In the genomic region with DNA sequence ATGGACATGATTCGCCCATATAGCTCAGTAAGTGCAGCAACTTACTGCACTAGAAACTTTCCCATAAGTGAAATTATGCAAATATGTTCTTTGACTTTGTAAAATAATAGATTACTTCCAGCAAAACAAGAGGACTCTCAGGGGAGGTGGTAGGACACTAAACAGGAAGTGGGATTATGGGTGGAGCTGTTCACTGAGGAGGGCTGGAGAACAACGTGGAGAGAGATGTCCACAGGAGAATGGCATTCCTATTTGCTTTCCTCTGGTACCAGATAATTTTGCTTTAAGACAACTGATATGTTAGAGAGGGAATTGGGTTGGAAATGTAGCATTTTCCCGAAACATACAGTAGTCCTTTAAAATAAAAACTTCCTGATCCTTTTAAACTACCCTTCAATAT, we compare ENCODE assay signal across 17 cellular contexts. TPM values are rescaled to one million over a fixed set of nuclear protein-coding genes. Genes with fewer than 3 reads are reported as not detected.
DNase-seq lines count a peak whose midpoint lies in the region; ATAC-seq, FAIRE-seq and TF ChIP-seq lines count a peak whose summit lies in the region.
"Had no signal": no experiment of that assay in that cellular context is flagged by ENCODE, and none has a peak within 500 bp of the region (broad histone marks: within the 10 kb centered on the region; RNA-seq: fewer than 3 reads in every experiment).

No MANE protein-coding gene starts in this region.

- peak overlapping the region; percentile 68; the same call in 1 of the 2 replicates for H3K4me2 ChIP-seq in K562 (ENCODE audit: insufficient read depth, low read length)
- H3K4me2 ChIP-seq: BLaER1 had no signal

- ATAC-seq in K562 (no peak), gastrocnemius medialis (no peak), HG03280 (IDR thresholded peaks at IDR 0.05; ENCODE audit: unreplicated experiment) (no peak), pancreas (no peak)

- TF ChIP-seq CTCF in K562 (IDR thresholded peaks at IDR 0.05 in 2 of 3, conservative IDR thresholded peaks at IDR 0.05 in 1 of 3; ENCODE audit: insufficient read depth in 2 of 3, low read depth in 1 of 3, low read length in 3 of 3) (no peak), gastrocnemius medialis (IDR thresholded peaks at IDR 0.05 in 4 of 5, conservative IDR thresholded peaks at IDR 0.05 in 1 of 5) (no peak), pancreas (IDR thresholded peaks at IDR 0.05) (no peak)

- BruUV-seq in K562 (replicated peaks; lab: Mats Ljungman, UMichigan): no TSS peak

- POLR2A ChIA-PET in K562 (lab: Yijun Ruan, JAX): interaction anchor here (0.7 to 1.3 kb wide), 2 partner anchors 9 to 133 kb away, joined by 3 to 4 read pairs; no protein-coding TSS in a partner anchor

- H3K36me3 ChIP-seq in K562 (ENCODE audit: control insufficient read depth, insufficient read depth, low read length) (peaks cover 7% of the 10 kb centered on the region; the same call in 2 of the 3 replicates), gastrocnemius medialis (peaks cover 0 to 13% of the 10 kb centered on the region in 2 donors), pancreas (no peaks in the 10 kb centered on the region)
- H3K36me3 ChIP-seq: BLaER1 had no signal

- peak overlapping the region; percentile 73 for H2AFZ ChIP-seq in K562 (ENCODE audit: low read depth, low read length)

- H3K4me1 ChIP-seq in K562 (replicated peaks in 1 of 2; ENCODE audit: control insufficient read depth in 2 of 2, insufficient read depth in 2 of 2, low read length in 2 of 2) (peaks cover 14 to 15% of the 10 kb centered on the region in 2 experiments; a peak in 4 of 5 replicates), gastrocnemius medialis (peaks cover 32 to 38% of the 10 kb centered on the region in 2 donors), pancreas (peaks cover 0 to 7% (median 5%) of the 10 kb centered on the region in 3 donors)
- H3K4me1 ChIP-seq: BLaER1 had no signal

- intact Hi-C loops in K562 (cut with micrococcal nuclease) (loop anchor here (10.0 kb wide), 2 partner anchors 108 to 608 kb away; no protein-coding TSS in a partner anchor), gastrocnemius medialis (cut with DNase I; ENCODE audit: low total_unique reads) (loop anchor here (10.0 kb wide), 1 partner anchor 428 kb away; no protein-coding TSS in a partner anchor), pancreas (cut with DNase I) (loop anchor here in 1 of 3 donors (10.0 kb wide), 1 partner anchor 138 kb away; no protein-coding TSS in a partner anchor)

- FAIRE-seq in K562 (lab: Jason Lieb, UNC) (no peak), pancreas (lab: Jason Lieb, UNC) (no peak)
- FAIRE-seq: H1 had no signal

- no peak for TF ChIP-seq EP300 in K562 (IDR thresholded peaks at IDR 0.05; ENCODE audit: low read length)

- in situ Hi-C loops in K562 (cut with MboI) (loop anchor here (25.0 kb wide), 1 partner anchor 605 kb away; no protein-coding TSS in a partner anchor), gastrocnemius medialis (cut with MboI; ENCODE audit: low sequenced_read_pairs in 4 of 4) (loop anchor here (10.0 to 25.0 kb wide), 4 partner anchors 105 to 608 kb away; partner anchors contain the start of gene HDDC2 (in 1 of the 4))

- H3K9me3 ChIP-seq in K562 (replicated peaks; ENCODE audit: control insufficient read depth, insufficient read depth, low read depth, low read length) (peaks cover 7% of the 10 kb centered on the region; the same call in 1 of the 2 replicates), gastrocnemius medialis (no peaks in the 10 kb centered on the region), pancreas (no peaks in the 10 kb centered on the region)

- no peaks in the 10 kb centered on the region for H3K27me3 ChIP-seq in K562 (ENCODE audit: control insufficient read depth in 2 of 2, insufficient read depth in 2 of 2, low read length in 2 of 2)
- H3K27me3 ChIP-seq in gastrocnemius medialis: no peaks in the 10 kb centered on the region
- no peaks in the 10 kb centered on the region for H3K27me3 ChIP-seq in pancreas

- H3K79me2 ChIP-seq in K562 (ENCODE audit: control insufficient read depth, insufficient read depth, low read length): peaks cover 31% of the 10 kb centered on the region

- DNase-seq in EH (ENCODE audit: low read depth) (peak; percentile 20), NCI-H69 (lab: John Stamatoyannopoulos, UW) (peak; percentile 23), K562 (ENCODE audit: extremely low read depth in 1 of 4, low spot score in 3 of 4) (peak in 2 of 4 experiments; percentile 36 to 38), gastrocnemius medialis (no peak), pancreas (no peak), HUDEP-2 (lab: John Stamatoyannopoulos, UW; ENCODE audit: unreplicated experiment in 76 of 76) (no peak)
- DNase-seq: ACHN; AML-193; CD4-positive, alpha-beta memory T cell; DMS153; DMS79; GF-D8; H9 had no signal

- H3K4me3 ChIP-seq in K562: no peak overlapping the region
- no peak overlapping the region for H3K4me3 ChIP-seq in gastrocnemius medialis
- no peak overlapping the region for H3K4me3 ChIP-seq in pancreas
- H3K4me3 ChIP-seq: BLaER1 had no signal

- peak overlapping the region; percentile 49; the same call in 2 of the 3 replicates for H3K27ac ChIP-seq in K562 (ENCODE audit: extremely low read depth, low read depth, low read length)
- H3K27ac ChIP-seq in gastrocnemius medialis: peak overlapping the region in 3 of 4 donors; percentile 12 to 93 (median 89)
- H3K27ac ChIP-seq in pancreas: no peak overlapping the region
- H3K27ac ChIP-seq: BLaER1 had no signal

- WGBS in K562 (ENCODE audit: insufficient coverage, low coverage, missing lambda C conversion rate): 35% methylated on average over 3 of the region's 3 CpGs
- 63 to 64% methylated on average over 3 of the region's 3 CpGs for WGBS in pancreas, 2 donors

- TF ChIP-seq POLR2A in K562 (conservative IDR thresholded peaks at IDR 0.05) (no peak), gastrocnemius medialis (IDR thresholded peaks at IDR 0.05) (no peak)

- peak overlapping the region in 1 of 2 experiments; percentile 38; a peak in 1 of 4 replicates for H3K9ac ChIP-seq in K562 (ENCODE audit: insufficient read depth in 1 of 2, low read depth in 2 of 2, low read length in 2 of 2)
- H3K9ac ChIP-seq: BLaER1 had no signal

- no peaks in the 10 kb centered on the region for H3K9me1 ChIP-seq in K562 (ENCODE audit: control insufficient read depth, insufficient read depth, low read length)

- no peak for TF ChIP-seq RAD21 in K562 (CRISPR knock-in tag; conservative IDR thresholded peaks at IDR 0.05 in 1 of 2, IDR thresholded peaks at IDR 0.05 in 1 of 2)

- CTCF ChIA-PET in K562 (lab: Yijun Ruan, JAX; ENCODE audit: low intra/inter-chr PET ratio): no interaction called here

- H4K20me1 ChIP-seq in K562 (replicated peaks; ENCODE audit: control insufficient read depth, insufficient read depth, low read length): no peaks in the 10 kb centered on the region
- H4K20me1 ChIP-seq: BLaER1 had no signal

TF ChIP-seq in K562, 482 proteins besides CTCF, POLR2A, EP300 and RAD21:
- TF ChIP-seq ZNF766 (CRISPR knock-in tag; conservative IDR thresholded peaks at IDR 0.05) (no peak), EP400 (IDR thresholded peaks at IDR 0.05) (0 out of 2 replicates have a peak, but pooled peaks have one; percentile 10), GABPA (tag; conservative IDR thresholded peaks at IDR 0.05; ENCODE audit: low read depth) (peak; percentile 51; the same call in 1 of the 2 replicates), ZNF589 (CRISPR knock-in tag; IDR thresholded peaks at IDR 0.05; ENCODE audit: low read depth) (peak; percentile 46; the same call in 1 of the 2 replicates), NR1H2 (CRISPR knock-in tag; IDR thresholded peaks at IDR 0.05) (no peak), SPI1 (IDR thresholded peaks at IDR 0.05; ENCODE audit: borderline replicate concordance, low read depth, low read length) (peak; percentile 94), FOXK2 (conservative IDR thresholded peaks at IDR 0.05 in 1 of 2, IDR thresholded peaks at IDR 0.05 in 1 of 2; ENCODE audit: low read depth in 2 of 2) (0 out of 4 replicates have a peak, but pooled peaks of 1 of the 2 experiments have one; percentile 16)

RNA-seq across cellular contexts. Expression of gene TPD52L1, which starts 3.7 kb away (rescaled TPM):
- total RNA-seq in K562 (2011; cell fraction: chromatin; rRNA removed; ENCODE audit: low replicate concordance): 22.0 and 54.6 TPM in 2 replicates
- total RNA-seq in K562 (2011; cell fraction: nucleolus; rRNA removed): 15.3 and 21.8 TPM in 2 replicates
- total RNA-seq in K562 (2011; cell fraction: nucleoplasm; rRNA removed): 31.1 and 46.6 TPM in 2 replicates
- total RNA-seq in K562 (2014; rRNA removed) (122 and 126 TPM in 2 replicates), K562 (2014; rRNA removed; fragmentation: Illumina TruSeq; extraction: Trizol) (70.2 and 71.7 TPM in 2 replicates), K562 (2015; rRNA removed; fragmentation: Illumina TruSeq; extraction: Trizol) (56.3 and 61.5 TPM in 2 replicates), K562 (2021) (74.0 and 75.7 TPM in 2 replicates), gastrocnemius medialis (100 to 1,000 TPM in 3 of 4 donors, 10 to 100 TPM in 1; 47.6 to 152 (median 123) TPM), pancreas (10 to 100 TPM; 22.5 to 51.6 (median 26.1) TPM)
- polyA plus RNA-seq in K562 (2011; rRNA removed) (124 TPM in 2 replicates), K562 (2014; fragmentation: Illumina TruSeq; extraction: Trizol) (97.4 and 103 TPM in 2 replicates), K562 (2014; fragmentation: Nextera tagmentation; extraction: Ambion mirVana) (10 to 100 TPM; 12.9 to 17.1 TPM), K562 (2014; rRNA removed) (148 and 149 TPM in 2 replicates), pancreas (10 to 100 TPM; 21.2 to 22.0 TPM)
- polyA plus RNA-seq in K562 (2011; cell fraction: cytosol; rRNA removed): 102 and 124 TPM in 2 replicates
- 44.4 and 63.0 TPM in 2 replicates for polyA plus RNA-seq in K562 (2011; cell fraction: nucleus; rRNA removed)
- polyA plus RNA-seq in K562 (2012): 55.0 and 126 TPM in 2 replicates
- polyA minus RNA-seq in K562 (2011; rRNA and poly(A)+ RNA removed): 92.2 and 93.3 TPM in 2 replicates
- 28.4 and 31.1 TPM in 2 replicates for polyA minus RNA-seq in K562 (2011; cell fraction: cytosol; rRNA and poly(A)+ RNA removed)
- 21.4 and 41.2 TPM in 2 replicates for polyA minus RNA-seq in K562 (2011; cell fraction: nucleus; rRNA and poly(A)+ RNA removed)
- polyA plus RNA-seq: CD14-positive monocyte had no signal

Comparison
In these comparisons a context has a peak if more than half of its experiments do, and no peak if none do; other contexts are left out.
1. DNase-seq: peak in EH (single experiment) and NCI-H69 (single experiment); none in gastrocnemius medialis (0 of 2), pancreas (0 of 6) and HUDEP-2 (0 of 76).
2. H3K27ac ChIP-seq: peak in K562 (single experiment) and gastrocnemius medialis (3 of 4); none in pancreas (0 of 4).